ENCODE assay signal across 8 cellular contexts in the genomic region with DNA sequence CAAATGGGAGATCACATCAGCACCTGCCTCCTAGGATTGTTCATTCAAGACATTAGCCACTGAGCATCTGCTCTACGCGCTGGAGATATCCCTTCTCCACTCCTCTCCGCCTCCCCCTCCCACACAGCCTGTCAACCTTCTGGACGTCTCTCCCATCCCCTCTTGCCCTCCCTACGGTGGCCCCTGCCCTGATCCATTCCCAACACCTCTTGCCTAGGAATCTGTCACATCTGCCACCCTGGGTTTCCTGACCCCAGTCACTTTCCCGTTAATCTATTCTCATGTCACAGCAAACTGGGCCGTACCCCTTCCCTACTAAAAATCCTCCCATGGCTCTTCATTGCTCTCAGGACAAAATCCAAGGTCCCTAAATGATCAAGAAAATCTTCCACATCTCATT. TPM values are rescaled to one million over a fixed set of nuclear protein-coding genes. Genes with fewer than 3 reads are reported as not detected.
DNase-seq lines count a peak whose midpoint lies in the region; ATAC-seq and TF ChIP-seq lines count a peak whose summit lies in the region.

No MANE protein-coding gene starts in this region.

- no peak for TF ChIP-seq POLR2A in NB4 (IDR thresholded peaks at IDR 0.05; ENCODE audit: extremely low read depth, insufficient read length)

- peak overlapping the region; percentile 61 to 88 for H3K9ac ChIP-seq in mucosa of rectum (ENCODE audit: low read depth in 1 of 2, low read length in 2 of 2)

- peaks cover 11% of the 10 kb centered on the region for H3K4me1 ChIP-seq in effector memory CD4-positive, alpha-beta T cell (ENCODE audit: control insufficient read depth, insufficient read depth, low read length, poor library complexity, severe bottlenecking)
- peaks cover 6 to 10% of the 10 kb centered on the region in 2 donors for H3K4me1 ChIP-seq in mucosa of rectum (ENCODE audit: control insufficient read depth in 2 of 2, insufficient read depth in 2 of 2, low read length in 2 of 2)

- peaks cover 28% of the 10 kb centered on the region for H3K36me3 ChIP-seq in effector memory CD4-positive, alpha-beta T cell (ENCODE audit: control insufficient read depth, insufficient read depth, low read length)
- peaks cover 20 to 24% of the 10 kb centered on the region in 2 donors for H3K36me3 ChIP-seq in mucosa of rectum (ENCODE audit: control insufficient read depth in 2 of 2, insufficient read depth in 2 of 2, low read length in 2 of 2)

- DNase-seq in AG04450 (ENCODE audit: low read depth, low spot score) (no peak), NB4 (ENCODE audit: low read depth) (no peak), SW480 (ENCODE audit: low spot score) (no peak)
- no peak for DNase-seq in effector memory CD4-positive, alpha-beta T cell
- DNase-seq in stimulated activated CD4-positive, alpha-beta T cell treated with anti-CD3 and anti-CD28 coated beads, Interleukin-15, amount 100 ng/mL, for 24 hours: no peak

- H3K9me3 ChIP-seq in AG04450 (ENCODE audit: control insufficient read depth, insufficient read depth, low read length) (no peaks in the 10 kb centered on the region; the same call in 1 of the 2 replicates), mucosa of rectum (ENCODE audit: control insufficient read depth in 2 of 2, low read length in 2 of 2) (no peaks in the 10 kb centered on the region)
- no peaks in the 10 kb centered on the region for H3K9me3 ChIP-seq in effector memory CD4-positive, alpha-beta T cell (ENCODE audit: control insufficient read depth, low read length)

- H3K27me3 ChIP-seq in AG04450 (ENCODE audit: control insufficient read depth, insufficient read depth, low read length): no peaks in the 10 kb centered on the region
- no peaks in the 10 kb centered on the region for H3K27me3 ChIP-seq in effector memory CD4-positive, alpha-beta T cell (replicated peaks; ENCODE audit: control insufficient read depth, insufficient read depth, low read length, poor library complexity, severe bottlenecking)
- H3K27me3 ChIP-seq in mucosa of rectum (ENCODE audit: control insufficient read depth in 2 of 2, insufficient read depth in 2 of 2, low read length in 2 of 2): no peaks in the 10 kb centered on the region

- peak overlapping the region; percentile 82 for H3K4me3 ChIP-seq in AG04450 (ENCODE audit: low read depth, low read length)
- peak overlapping the region; percentile 25 for H3K4me3 ChIP-seq in NB4 (ENCODE audit: low read depth, low read length)
- H3K4me3 ChIP-seq in effector memory CD4-positive, alpha-beta T cell (ENCODE audit: insufficient read depth, low read depth, low read length, poor library complexity, severe bottlenecking): peak overlapping the region; percentile 62
- peak overlapping the region; percentile 91 to 94 for H3K4me3 ChIP-seq in mucosa of rectum (ENCODE audit: low read length in 2 of 2)

- TF ChIP-seq CTCF in AG04450 (IDR thresholded peaks at IDR 0.05; ENCODE audit: low read depth, low read length): no peak
- no peak for TF ChIP-seq CTCF in NB4 (IDR thresholded peaks at IDR 0.05; ENCODE audit: low read depth, low read length)

- ATAC-seq in GM21423 (IDR thresholded peaks at IDR 0.05; ENCODE audit: unreplicated experiment) (no peak), GM21529 (IDR thresholded peaks at IDR 0.05; ENCODE audit: unreplicated experiment) (no peak)

- POLR2A ChIA-PET in AG04450 (lab: Yijun Ruan, JAX): interaction anchor here (2.2 kb wide), 1 partner anchor 10 kb away, joined by 7 read pairs; a partner anchor contains a TSS

- H3K27ac ChIP-seq in AG04450 (ENCODE audit: low read depth, low read length) (no peak overlapping the region), mucosa of rectum (ENCODE audit: low read depth in 2 of 2, low read length in 2 of 2) (no peak overlapping the region)
- no peak overlapping the region for H3K27ac ChIP-seq in effector memory CD4-positive, alpha-beta T cell (ENCODE audit: insufficient read depth, low read length, poor library complexity, severe bottlenecking)

- CTCF ChIA-PET in AG04450 (lab: Charles Lee): interaction anchor here (3.4 kb wide), 1 partner anchor 21 kb away, joined by 10 read pairs; no protein-coding TSS in a partner anchor

RNA-seq across cellular contexts. Expression of a gene that starts 10.3 kb away (rescaled TPM):
- polyA plus RNA-seq in AG04450 (2011; rRNA removed): 7.2 and 9.2 TPM in 2 replicates
- polyA minus RNA-seq in AG04450 (2011; rRNA and poly(A)+ RNA removed): 22.5 and 22.7 TPM in 2 replicates

RNA-seq across cellular contexts. Expression of a gene that starts 22.5 kb away (rescaled TPM):
- polyA plus RNA-seq in AG04450 (2011; rRNA removed): 256 and 329 TPM in 2 replicates
- polyA minus RNA-seq in AG04450 (2011; rRNA and poly(A)+ RNA removed): 207 and 275 TPM in 2 replicates

RNA-seq across cellular contexts. Expression of a gene that starts 45.0 kb away (rescaled TPM):
- not detected in 2 replicates for polyA plus RNA-seq in AG04450 (2011; rRNA removed)
- polyA minus RNA-seq in AG04450 (2011; rRNA and poly(A)+ RNA removed): not detected in 2 replicates

Comparison
In these comparisons a context has a peak if more than half of its experiments do, and no peak if none do; other contexts are left out.
1. H3K4me3 ChIP-seq: peak in every context shown above with its lines; median percentile 92 in mucosa of rectum; 82 in AG04450; 62 in effector memory CD4-positive, alpha-beta T cell; 25 in NB4.